33 cellular contexts compared by ENCODE assay signal in the genomic region with DNA sequence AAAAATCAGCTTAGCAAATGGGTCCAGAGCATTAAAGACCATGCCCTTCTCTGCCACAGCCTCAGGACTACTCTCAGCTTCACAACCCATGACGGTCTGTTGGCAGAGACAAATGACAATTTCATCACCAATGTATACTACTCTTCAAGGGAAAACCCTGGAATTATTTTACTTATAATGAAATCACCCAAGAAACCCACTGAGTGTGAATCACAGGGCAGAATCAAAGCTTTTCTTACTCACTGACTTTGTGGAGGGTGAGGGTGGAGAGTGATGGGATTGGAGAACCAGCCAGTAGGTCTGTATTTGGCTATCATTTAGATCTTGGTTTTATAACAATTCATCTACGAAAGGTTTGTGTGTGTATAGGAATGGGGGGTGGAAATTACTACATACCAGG.
"Had no signal": no experiment of that assay in that cellular context is flagged by ENCODE, and none has a peak within 500 bp of the region (broad histone marks: within the 10 kb centered on the region; RNA-seq: fewer than 3 reads in every experiment).

No MANE protein-coding gene starts in this region.

- H3K36me3 ChIP-seq: esophagus squamous epithelium, gastrocnemius medialis, left lung, lower lobe of right lung, thoracic aorta, WERI-Rb-1 had no signal

- H3K27ac ChIP-seq: esophagus squamous epithelium, gastrocnemius medialis, hepatocyte, left lung, lower lobe of right lung, thoracic aorta, WERI-Rb-1 had no signal

- H3K27me3 ChIP-seq: esophagus squamous epithelium, gastrocnemius medialis, hepatocyte, left lung had no signal

- H3K4me1 ChIP-seq: esophagus squamous epithelium, gastrocnemius medialis, left lung, lower lobe of right lung had no signal

- H3K79me2 ChIP-seq: hepatocyte had no signal

- DNase-seq: activated CD4-positive, alpha-beta memory T cell treated with anti-CD3 and anti-CD28 coated beads, Interleukin-2, amount 10 ng/mL, durations not matched to agents 7 days and 5 days; activated CD4-positive, alpha-beta T cell treated with anti-CD3 and anti-CD28 coated beads for 48 hours; activated CD8-positive, alpha-beta memory T cell treated with anti-CD3 and anti-CD28 coated beads, Interleukin-2, amount 50 U/mL, for 48 hours; activated gamma-delta T cell; activated naive CD4-positive, alpha-beta T cell treated with anti-CD3 and anti-CD28 coated beads, Interleukin-2, amount 50 U/mL, for 16 hours; activated T-cell treated with anti-CD3 and anti-CD28 coated beads, Interleukin-2, amount 50 U/mL, for 24 hours; amniotic stem cell; dermis blood vessel endothelial cell; effector CD4-positive, alpha-beta T cell; esophagus squamous epithelium; gastrocnemius medialis; kidney; left lung; lower lobe of right lung; mucosa of descending colon; retina; small intestine; stimulated activated CD4-positive, alpha-beta T cell treated with anti-CD3 and anti-CD28 coated beads, Interleukin-4, amount 100 ng/mL, for 24 hours; T-helper 9 cell; trophoblast cell; WERI-Rb-1 had no signal

- H3K4me3 Mint-ChIP-seq: activated CD4-positive, alpha-beta memory T cell treated with anti-CD3 and anti-CD28 coated beads, Interleukin-2, amount 10 ng/mL, durations not matched to agents 7 days and 5 days; activated T-cell treated with anti-CD3 and anti-CD28 coated beads, Interleukin-2, amount 50 U/mL, for 24 hours; central memory CD8-positive, alpha-beta T cell; natural killer cell treated with Interleukin-12 subunit alpha and Interleukin-12 subunit beta and Interleukin-15 and Interleukin-18, amount 100 ng/mL, for 72 hours; stimulated activated effector memory CD8-positive, alpha-beta T cell treated with anti-CD3 and anti-CD28 coated beads, Interleukin-12 subunit alpha, Interleukin-12 subunit beta, amount 100 ng/mL, for 72 hours; stimulated activated naive CD8-positive, alpha-beta T cell treated with anti-CD3 and anti-CD28 coated beads, Interleukin-15, Interleukin-2, amounts not matched to agents 100 ng/mL and 50 ng/mL, for 24 hours; T-helper 1 cell treated with Interleukin-12 subunit alpha and Interleukin-12 subunit beta and Interleukin-4 antibody, amounts not matched to agents 30 μg/mL and 1 μg/mL, for 36 hours had no signal

- ATAC-seq: activated CD4-positive, CD25-positive, alpha-beta regulatory T cell treated with anti-CD3 and anti-CD28 coated beads, Interleukin-2, amount 50 U/mL, for 24 hours; gastrocnemius medialis; left lung; lower lobe of right lung; mucosa of descending colon; natural killer cell treated with Interleukin-12 subunit alpha and Interleukin-12 subunit beta and Interleukin-15 and Interleukin-18, amount 100 ng/mL, for 72 hours; sciatic nerve; stimulated activated effector memory CD8-positive, alpha-beta T cell treated with anti-CD3 and anti-CD28 coated beads, Interleukin-12 subunit alpha, Interleukin-12 subunit beta, amount 100 ng/mL, for 72 hours had no signal

- H3K4me3 ChIP-seq: esophagus squamous epithelium, gastrocnemius medialis, hepatocyte, left lung, lower lobe of right lung, mucosa of descending colon, thoracic aorta had no signal

- H3K27me3 Mint-ChIP-seq: activated CD4-positive, alpha-beta memory T cell treated with anti-CD3 and anti-CD28 coated beads, Interleukin-2, amount 10 ng/mL, durations not matched to agents 7 days and 5 days; activated T-cell treated with anti-CD3 and anti-CD28 coated beads, Interleukin-2, amount 50 U/mL, for 24 hours; central memory CD8-positive, alpha-beta T cell; natural killer cell treated with Interleukin-12 subunit alpha and Interleukin-12 subunit beta and Interleukin-15 and Interleukin-18, amount 100 ng/mL, for 72 hours; stimulated activated naive CD8-positive, alpha-beta T cell treated with anti-CD3 and anti-CD28 coated beads, Interleukin-15, Interleukin-2, amounts not matched to agents 100 ng/mL and 50 ng/mL, for 24 hours had no signal

- H3K4me1 Mint-ChIP-seq: activated CD4-positive, alpha-beta memory T cell treated with anti-CD3 and anti-CD28 coated beads, Interleukin-2, amount 10 ng/mL, durations not matched to agents 7 days and 5 days; central memory CD8-positive, alpha-beta T cell; stimulated activated effector memory CD8-positive, alpha-beta T cell treated with anti-CD3 and anti-CD28 coated beads, Interleukin-12 subunit alpha, Interleukin-12 subunit beta, amount 100 ng/mL, for 72 hours had no signal

- H3K4me2 ChIP-seq: hepatocyte had no signal

- H3K27ac Mint-ChIP-seq: activated CD4-positive, alpha-beta memory T cell treated with anti-CD3 and anti-CD28 coated beads, Interleukin-2, amount 10 ng/mL, durations not matched to agents 7 days and 5 days; activated T-cell treated with anti-CD3 and anti-CD28 coated beads, Interleukin-2, amount 50 U/mL, for 24 hours; natural killer cell treated with Interleukin-12 subunit alpha and Interleukin-12 subunit beta and Interleukin-15 and Interleukin-18, amount 100 ng/mL, for 72 hours; stimulated activated effector memory CD8-positive, alpha-beta T cell treated with anti-CD3 and anti-CD28 coated beads, Interleukin-12 subunit alpha, Interleukin-12 subunit beta, amount 100 ng/mL, for 72 hours; stimulated activated naive CD8-positive, alpha-beta T cell treated with anti-CD3 and anti-CD28 coated beads, Interleukin-15, Interleukin-2, amounts not matched to agents 100 ng/mL and 50 ng/mL, for 24 hours; T-helper 1 cell treated with Interleukin-12 subunit alpha and Interleukin-12 subunit beta and Interleukin-4 antibody, amounts not matched to agents 30 μg/mL and 1 μg/mL, for 36 hours had no signal

- H3K36me3 Mint-ChIP-seq: natural killer cell treated with Interleukin-12 subunit alpha and Interleukin-12 subunit beta and Interleukin-15 and Interleukin-18, amount 100 ng/mL, for 72 hours; stimulated activated effector memory CD8-positive, alpha-beta T cell treated with anti-CD3 and anti-CD28 coated beads, Interleukin-12 subunit alpha, Interleukin-12 subunit beta, amount 100 ng/mL, for 72 hours had no signal

- FAIRE-seq: bronchial epithelial cell, colon, kidney, small intestine, urothelium cell line had no signal

- H3K9me3 Mint-ChIP-seq: activated CD4-positive, alpha-beta memory T cell treated with anti-CD3 and anti-CD28 coated beads, Interleukin-2, amount 10 ng/mL, durations not matched to agents 7 days and 5 days; activated T-cell treated with anti-CD3 and anti-CD28 coated beads, Interleukin-2, amount 50 U/mL, for 24 hours; T-helper 1 cell treated with Interleukin-12 subunit alpha and Interleukin-12 subunit beta and Interleukin-4 antibody, amounts not matched to agents 30 μg/mL and 1 μg/mL, for 36 hours had no signal

- H2AFZ ChIP-seq: hepatocyte had no signal

- H3K9me3 ChIP-seq: esophagus squamous epithelium, gastrocnemius medialis, left lung, lower lobe of right lung, thoracic aorta had no signal
